Comparison of ENCODE assay signal across 14 cellular contexts in genomic region chr7:16668978-16669377, GRCh38. TPM values are rescaled to one million over a fixed set of nuclear protein-coding genes. Genes with fewer than 3 reads are reported as not detected.
A peak's percentile ranks its signal among the peaks of the same experiment; 100 is the strongest.
DNase-seq lines count a peak whose midpoint lies in the region; ATAC-seq and TF ChIP-seq lines count a peak whose summit lies in the region.
"Had no signal": no experiment of that assay in that cellular context is flagged by ENCODE, and none has a peak within 500 bp of the region (broad histone marks: within the 10 kb centered on the region; RNA-seq: fewer than 3 reads in every experiment).

No MANE protein-coding gene starts in this region.

- H2BK5ac ChIP-seq in trophoblast cell (ENCODE audit: low read depth, low read length, poor library complexity) = peak overlapping the region; percentile 25

- H3K9me3 ChIP-seq in AG04450 (ENCODE audit: control insufficient read depth, insufficient read depth, low read length) (no peaks in the 10 kb centered on the region), esophagus squamous epithelium (no peaks in the 10 kb centered on the region), trophoblast cell (ENCODE audit: insufficient read depth, low read depth, low read length) (no peaks in the 10 kb centered on the region)
- H3K9me3 ChIP-seq: spleen had no signal

- H3K9me3 Mint-ChIP-seq in progenitor cell of endocrine pancreas (ENCODE audit: low read depth) = peaks cover 10% of the 10 kb centered on the region
- H3K9me3 Mint-ChIP-seq: natural killer cell had no signal

- no peak overlapping the region for H2BK120ac ChIP-seq in trophoblast cell (ENCODE audit: insufficient read depth, low read length, poor library complexity)

- peak overlapping the region; percentile 4 for H3K14ac ChIP-seq in trophoblast cell (ENCODE audit: low read length)

- CTCF ChIA-PET in AG04450 (lab: Charles Lee) = interaction anchor here (0.9 to 1.5 kb wide), 3 partner anchors 20 to 249 kb away, joined by 3 to 4 read pairs (median 4); partner anchors contain the start of gene BZW2

- intact Hi-C loops in esophagus squamous epithelium (cut with DNase I) = no loop called here

- no peak overlapping the region for H3K23ac ChIP-seq in trophoblast cell (ENCODE audit: low read length)

- no peak overlapping the region for H2BK12ac ChIP-seq in trophoblast cell (ENCODE audit: low read length)

- H3K27ac ChIP-seq in AG04450 (ENCODE audit: low read depth, low read length) (peak overlapping the region; percentile 52), esophagus squamous epithelium (peak overlapping the region; percentile 67 to 85 (median 84)), trophoblast cell (ENCODE audit: low read depth, low read length) (peak overlapping the region; percentile 78)
- H3K27ac ChIP-seq: spleen had no signal

- peaks cover 18% of the 10 kb centered on the region for H3K79me1 ChIP-seq in trophoblast cell (ENCODE audit: low read length)

- DNase-seq in AG04450 (ENCODE audit: low read depth, low spot score) = no peak
- DNase-seq in NCI-H226 = peak; percentile 24
- no peak for DNase-seq in esophagus squamous epithelium (lab: John Stamatoyannopoulos, UW)
- DNase-seq in trophoblast cell = peak; percentile 68 to 80
- no peak for DNase-seq in NCI-H524 treated with DMSO at 0.1 percent for 48 hours (lab: John Stamatoyannopoulos, UW)
- no peak for DNase-seq in activated gamma-delta T cell (lab: John Stamatoyannopoulos, UW)
- DNase-seq in progenitor cell of endocrine pancreas (ENCODE audit: low spot score, unreplicated experiment) = no peak
- DNase-seq: AML-193, foreskin melanocyte, natural killer cell, NCI-H446 treated with DMSO at 0.1 percent for 48 hours, spleen had no signal

- POLR2A ChIA-PET in AG04450 (lab: Yijun Ruan, JAX) = interaction anchor here (0.7 kb wide), 1 partner anchor 16 kb away, joined by 5 read pairs; no protein-coding TSS in a partner anchor

- peaks cover 7% of the 10 kb centered on the region for H3K79me2 ChIP-seq in trophoblast cell (ENCODE audit: control insufficient read depth, insufficient read depth, low read length, poor library complexity)

- WGBS in esophagus squamous epithelium, 2 donors = 75 to 84% methylated on average over 5 of the region's 5 CpGs
- WGBS in trophoblast cell (ENCODE audit: extremely low coverage, insufficient coverage, insufficient read length) = no CpG with 5 or more reads among the region's 5 CpGs

- H3K4me3 Mint-ChIP-seq in progenitor cell of endocrine pancreas (ENCODE audit: low read depth) = no peak overlapping the region
- H3K4me3 Mint-ChIP-seq: natural killer cell had no signal

- TF ChIP-seq CTCF in AG04450 (IDR thresholded peaks at IDR 0.05; ENCODE audit: low read depth, low read length) = no peak
- no peak for TF ChIP-seq CTCF in esophagus squamous epithelium (IDR thresholded peaks at IDR 0.05)
- no peak for TF ChIP-seq CTCF in progenitor cell of endocrine pancreas (IDR thresholded peaks at IDR 0.05; ENCODE audit: unreplicated experiment)

- peaks cover 35% of the 10 kb centered on the region for H3K36me3 Mint-ChIP-seq in progenitor cell of endocrine pancreas (ENCODE audit: insufficient read depth)
- H3K36me3 Mint-ChIP-seq: natural killer cell had no signal

- H3K4ac ChIP-seq in trophoblast cell (ENCODE audit: low read depth, low read length) = no peak overlapping the region

- H3K4me3 ChIP-seq in AG04450 (ENCODE audit: low read depth, low read length) (no peak overlapping the region), esophagus squamous epithelium (no peak overlapping the region), trophoblast cell (ENCODE audit: low read depth, low read length) (no peak overlapping the region)
- H3K4me3 ChIP-seq: spleen had no signal

- no peak for ATAC-seq in HG02852 (IDR thresholded peaks at IDR 0.05; ENCODE audit: unreplicated experiment)
- ATAC-seq: natural killer cell had no signal

- peak overlapping the region; percentile 14 for H3K18ac ChIP-seq in trophoblast cell (ENCODE audit: low read length)

- no peaks in the 10 kb centered on the region for H3K27me3 Mint-ChIP-seq in progenitor cell of endocrine pancreas

- H2AK5ac ChIP-seq in trophoblast cell (ENCODE audit: low read length) = no peak overlapping the region

- peaks cover 0 to 9% (median 0%) of the 10 kb centered on the region in 3 donors for H3K36me3 ChIP-seq in esophagus squamous epithelium
- peaks cover 7 to 8% of the 10 kb centered on the region in 2 experiments for H3K36me3 ChIP-seq in trophoblast cell (ENCODE audit: control insufficient read depth in 1 of 2, insufficient read depth in 2 of 2, low read length in 2 of 2)

- H3K27ac Mint-ChIP-seq in progenitor cell of endocrine pancreas = no peak overlapping the region
- H3K27ac Mint-ChIP-seq: activated naive CD4-positive, alpha-beta T cell treated with anti-CD3 and anti-CD28 coated beads, Interleukin-2, amount 50 U/mL, for 72 hours; natural killer cell had no signal

- no peak overlapping the region for H4K8ac ChIP-seq in trophoblast cell (ENCODE audit: low read depth, low read length)

- H4K12ac ChIP-seq in trophoblast cell (ENCODE audit: low read depth, low read length) = no peak overlapping the region

- H3K27me3 ChIP-seq in AG04450 (ENCODE audit: control insufficient read depth, insufficient read depth, low read length) (no peaks in the 10 kb centered on the region), esophagus squamous epithelium (no peaks in the 10 kb centered on the region), trophoblast cell (ENCODE audit: insufficient read depth, low read length) (no peaks in the 10 kb centered on the region)
- H3K27me3 ChIP-seq: spleen had no signal

- H3K9ac ChIP-seq in trophoblast cell (ENCODE audit: low read length) = no peak overlapping the region

- H3K4me2 ChIP-seq in trophoblast cell (ENCODE audit: low read length) = no peak overlapping the region

- H2AFZ ChIP-seq in trophoblast cell (ENCODE audit: insufficient read depth, low read length, poor library complexity) = no peak overlapping the region

- H3K4me1 Mint-ChIP-seq in progenitor cell of endocrine pancreas (ENCODE audit: low read depth) = no peaks in the 10 kb centered on the region

- TF ChIP-seq POLR2A in esophagus squamous epithelium (IDR thresholded peaks at IDR 0.05) = no peak

- H4K91ac ChIP-seq in trophoblast cell (ENCODE audit: low read depth, low read length) = peak overlapping the region; percentile 7

- peaks cover 10 to 37% (median 17%) of the 10 kb centered on the region in 3 donors for H3K4me1 ChIP-seq in esophagus squamous epithelium
- peaks cover 5 to 13% of the 10 kb centered on the region in 2 experiments for H3K4me1 ChIP-seq in trophoblast cell (ENCODE audit: control insufficient read depth in 1 of 2, insufficient read depth in 2 of 2, low read length in 2 of 2)

RNA-seq across cellular contexts. Expression of gene BZW2, which starts 23.0 kb away (rescaled TPM):
- 84.4 and 87.6 TPM in 2 replicates for polyA plus RNA-seq in AG04450 (2011; rRNA removed)
- 41.1 and 66.1 TPM in 2 replicates for polyA minus RNA-seq in AG04450 (2011; rRNA and poly(A)+ RNA removed)
- total RNA-seq in esophagus squamous epithelium = 10 to 100 TPM; 38.2 to 79.5 (median 69.6) TPM
- 239 and 252 TPM in 2 replicates for polyA plus RNA-seq in trophoblast cell (2013)
- 72.7 and 75.6 TPM in 2 replicates for total RNA-seq in progenitor cell of endocrine pancreas

RNA-seq across cellular contexts. Expression of gene ANKMY2, which starts 23.4 kb away (rescaled TPM):
- polyA plus RNA-seq in AG04450 (2011; rRNA removed) = 25.0 and 31.8 TPM in 2 replicates
- 16.8 and 23.7 TPM in 2 replicates for polyA minus RNA-seq in AG04450 (2011; rRNA and poly(A)+ RNA removed)
- 10 to 100 TPM in 1 of 4 donors, 1 to 10 TPM in 3; 3.8 to 13.4 (median 7.0) TPM for total RNA-seq in esophagus squamous epithelium
- polyA plus RNA-seq in trophoblast cell (2013) = 17.7 and 18.1 TPM in 2 replicates
- 26.4 and 26.5 TPM in 2 replicates for total RNA-seq in progenitor cell of endocrine pancreas

Comparison
In these comparisons a context has a peak if more than half of its experiments do, and no peak if none do; other contexts are left out.
1. DNase-seq: peak in NCI-H226 (single experiment) and trophoblast cell (2 of 2); none in AG04450 (single experiment), esophagus squamous epithelium (single experiment), NCI-H524 treated with DMSO at 0.1 percent for 48 hours (single experiment), activated gamma-delta T cell (single experiment) and progenitor cell of endocrine pancreas (single experiment).
2. Peak in every context shown above with its lines, with median percentiles within 50 percentile points of each other: H3K27ac ChIP-seq.